Comparison of ENCODE assay signal across 8 cellular contexts in the genomic region with DNA sequence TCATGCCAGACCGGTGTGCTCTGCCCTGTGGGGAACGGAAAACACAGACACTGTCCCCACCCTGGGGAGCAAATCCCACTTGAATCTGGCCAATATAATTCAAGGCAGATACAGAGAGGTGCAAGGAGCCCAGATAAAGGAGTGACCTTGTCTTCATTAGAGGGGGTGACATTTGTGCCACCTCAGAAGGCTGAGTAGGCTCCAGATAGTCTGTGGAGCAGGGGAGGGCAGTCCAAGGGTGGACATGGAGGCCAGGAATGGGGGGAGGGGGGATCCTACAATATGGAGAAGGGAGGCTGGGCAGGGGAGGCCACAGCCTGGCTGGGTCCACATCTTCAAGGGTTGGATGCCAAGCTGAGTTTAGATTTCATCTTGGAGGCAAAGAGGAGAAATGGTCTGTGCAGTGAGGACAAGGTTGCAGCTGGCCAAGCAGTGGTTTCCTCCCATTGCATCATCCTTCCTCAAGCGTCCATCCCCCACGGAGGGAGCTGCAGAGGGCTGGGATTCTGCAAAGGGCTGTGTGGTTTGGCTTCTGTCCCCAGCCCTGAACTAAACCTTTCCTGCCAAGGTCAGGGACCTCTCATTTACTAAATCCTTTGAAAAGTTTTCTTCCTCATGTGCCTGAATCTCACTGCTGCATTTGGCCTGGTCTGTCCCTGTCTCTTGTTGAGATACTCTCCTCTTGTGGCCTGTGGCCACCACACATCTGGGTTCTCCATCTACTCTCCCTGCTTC.
DNase-seq lines count a peak whose midpoint lies in the region; ATAC-seq lines count a peak whose summit lies in the region.

No MANE protein-coding gene starts in this region.

- no peaks in the 10 kb centered on the region for H3K27me3 ChIP-seq in effector memory CD4-positive, alpha-beta T cell (replicated peaks; ENCODE audit: control insufficient read depth, insufficient read depth, low read length, poor library complexity, severe bottlenecking)

- H3K4me3 ChIP-seq in effector memory CD4-positive, alpha-beta T cell (ENCODE audit: insufficient read depth, low read depth, low read length, poor library complexity, severe bottlenecking) = no peak overlapping the region

- no peaks in the 10 kb centered on the region for H3K4me1 ChIP-seq in effector memory CD4-positive, alpha-beta T cell (ENCODE audit: control insufficient read depth, insufficient read depth, low read length, poor library complexity, severe bottlenecking)

- no peak overlapping the region for H3K27ac ChIP-seq in effector memory CD4-positive, alpha-beta T cell (ENCODE audit: insufficient read depth, low read length, poor library complexity, severe bottlenecking)

- no peaks in the 10 kb centered on the region for H3K36me3 ChIP-seq in effector memory CD4-positive, alpha-beta T cell (ENCODE audit: control insufficient read depth, insufficient read depth, low read length)

- intact Hi-C loops in posterior cingulate gyrus (cut with DNase I) = no loop called here

- ATAC-seq in GM19328 (IDR thresholded peaks at IDR 0.05; ENCODE audit: unreplicated experiment) = no peak

- DNase-seq in EL = peak; percentile 93
- peak; percentile 96 for DNase-seq in OCI-M1 (lab: John Stamatoyannopoulos, UW)
- peak; percentile 97 for DNase-seq in fibroblast of gingiva (ENCODE audit: low read depth)
- DNase-seq in posterior cingulate gyrus = peak in 6 of 10 donors; percentile 15 to 84 (median 26)
- no peak for DNase-seq in effector memory CD4-positive, alpha-beta T cell
- no peak for DNase-seq in activated CD8-positive, alpha-beta memory T cell treated with anti-CD3 and anti-CD28 coated beads, Interleukin-2, amount 50 U/mL, for 4 hours
- DNase-seq in activated naive CD4-positive, alpha-beta T cell treated with anti-CD3 and anti-CD28 coated beads, Interleukin-2, amount 50 U/mL, for 16 hours = no peak

- no peaks in the 10 kb centered on the region for H3K9me3 ChIP-seq in effector memory CD4-positive, alpha-beta T cell (ENCODE audit: control insufficient read depth, low read length)

Comparison
In these comparisons a context has a peak if more than half of its experiments do, and no peak if none do; other contexts are left out.
1. DNase-seq: peak in EL (single experiment), OCI-M1 (single experiment), fibroblast of gingiva (single experiment) and posterior cingulate gyrus (6 of 10); none in effector memory CD4-positive, alpha-beta T cell (0 of 3), activated CD8-positive, alpha-beta memory T cell treated with anti-CD3 and anti-CD28 coated beads, Interleukin-2, amount 50 U/mL, for 4 hours (single experiment) and activated naive CD4-positive, alpha-beta T cell treated with anti-CD3 and anti-CD28 coated beads, Interleukin-2, amount 50 U/mL, for 16 hours (single experiment).